19 cellular contexts compared by ENCODE assay signal in genomic region chr12:18135086-18135485, GRCh38. TPM values are rescaled to one million over a fixed set of nuclear protein-coding genes. Genes with fewer than 3 reads are reported as not detected.
DNase-seq lines count a peak whose midpoint lies in the region; ATAC-seq and TF ChIP-seq lines count a peak whose summit lies in the region.
"Had no signal": no experiment of that assay in that cellular context is flagged by ENCODE, and none has a peak within 500 bp of the region (broad histone marks: within the 10 kb centered on the region; RNA-seq: fewer than 3 reads in every experiment).

No MANE protein-coding gene starts in this region.

- TF ChIP-seq CTCF in fibroblast of pulmonary artery (IDR thresholded peaks at IDR 0.05; ENCODE audit: low read length, missing control alignments) = no peak
- no peak for TF ChIP-seq CTCF in mesothelial cell of epicardium (IDR thresholded peaks at IDR 0.05; ENCODE audit: unreplicated experiment)
- TF ChIP-seq CTCF in WERI-Rb-1 (IDR thresholded peaks at IDR 0.05; ENCODE audit: low read depth, low read length) = no peak

- ATAC-seq in GM18511 (IDR thresholded peaks at IDR 0.05; ENCODE audit: unreplicated experiment) = no peak
- ATAC-seq: HCT116 had no signal

- no peaks in the 10 kb centered on the region for H3K27me3 Mint-ChIP-seq in mesothelial cell of epicardium (ENCODE audit: low read depth)
- H3K27me3 Mint-ChIP-seq: CD4-positive, CD25-positive, alpha-beta regulatory T cell had no signal

- peak overlapping the region; percentile 10 for H3K9ac ChIP-seq in adipocyte (ENCODE audit: low read length)

- DNase-seq in adipocyte (ENCODE audit: low read depth) (no peak), fibroblast of pulmonary artery (ENCODE audit: low read depth) (peak; percentile 25), mesothelial cell of epicardium (ENCODE audit: low spot score in 2 of 2, unreplicated experiment in 2 of 2) (no peak), WERI-Rb-1 (no peak), ecto neural progenitor cell (ENCODE audit: low spot score) (no peak)
- no peak for DNase-seq in activated CD4-positive, alpha-beta T cell treated with anti-CD3 and anti-CD28 coated beads for 4 hours
- DNase-seq: ACHN; BE2C; C1 segment of cervical spinal cord; CD4-positive, CD25-positive, alpha-beta regulatory T cell; CD8-positive, alpha-beta memory T cell; COR-L47; DMS 273 treated with DMSO at 0.1 percent for 48 hours; GOT3; H7; HFFc6; IMR-90 had no signal

- no peaks in the 10 kb centered on the region for H3K9me3 ChIP-seq in adipocyte (ENCODE audit: control insufficient read depth, low read length)
- H3K9me3 ChIP-seq in WERI-Rb-1 (ENCODE audit: severe bottlenecking) = no peaks in the 10 kb centered on the region
- H3K9me3 ChIP-seq: BE2C had no signal

- no peaks in the 10 kb centered on the region for H3K9me3 Mint-ChIP-seq in mesothelial cell of epicardium
- H3K9me3 Mint-ChIP-seq: HFFc6 had no signal

- H3K4me1 Mint-ChIP-seq in mesothelial cell of epicardium = peaks cover 16% of the 10 kb centered on the region
- H3K4me1 Mint-ChIP-seq: CD4-positive, CD25-positive, alpha-beta regulatory T cell; CD8-positive, alpha-beta memory T cell had no signal

- no peaks in the 10 kb centered on the region for H3K36me3 Mint-ChIP-seq in mesothelial cell of epicardium
- H3K36me3 Mint-ChIP-seq: CD4-positive, CD25-positive, alpha-beta regulatory T cell; CD8-positive, alpha-beta memory T cell had no signal

- H3K4me3 ChIP-seq in adipocyte (ENCODE audit: low read length) (peak overlapping the region; percentile 67), fibroblast of pulmonary artery (replicated peaks; ENCODE audit: low read depth, low read length) (no peak overlapping the region), WERI-Rb-1 (ENCODE audit: low read depth, low read length) (no peak overlapping the region)

- no peaks in the 10 kb centered on the region for H3K36me3 ChIP-seq in adipocyte (ENCODE audit: control insufficient read depth, insufficient read depth, low read length, severe bottlenecking)
- H3K36me3 ChIP-seq in WERI-Rb-1 = no peaks in the 10 kb centered on the region
- H3K36me3 ChIP-seq: BE2C had no signal

- no peak overlapping the region for H3K27ac ChIP-seq in WERI-Rb-1

- H3K4me3 Mint-ChIP-seq in mesothelial cell of epicardium = no peak overlapping the region
- H3K4me3 Mint-ChIP-seq: CD4-positive, CD25-positive, alpha-beta regulatory T cell; CD8-positive, alpha-beta memory T cell; HFFc6 had no signal

- H3K27me3 ChIP-seq in adipocyte (replicated peaks; ENCODE audit: control insufficient read depth, insufficient read depth, low read length) (no peaks in the 10 kb centered on the region), WERI-Rb-1 (ENCODE audit: insufficient read depth, low read depth, severe bottlenecking) (no peaks in the 10 kb centered on the region)
- H3K27me3 ChIP-seq: BE2C had no signal

- H3K4me1 ChIP-seq in adipocyte (ENCODE audit: control insufficient read depth, insufficient read depth, low read length) = peaks cover 17% of the 10 kb centered on the region
- H3K4me1 ChIP-seq: BE2C had no signal

- H3K27ac Mint-ChIP-seq in mesothelial cell of epicardium = peak overlapping the region; percentile 19
- H3K27ac Mint-ChIP-seq: CD4-positive, CD25-positive, alpha-beta regulatory T cell; HFFc6 had no signal

RNA-seq across cellular contexts. Expression of gene RERGL, which starts 45.1 kb away (rescaled TPM):
- total RNA-seq in mesothelial cell of epicardium = 0.40 to 0.45 TPM in 2 of 3 replicates, not detected in the other
- total RNA-seq: CD4-positive, CD25-positive, alpha-beta regulatory T cell; CD8-positive, alpha-beta memory T cell; HFFc6; IMR-90 had no signal
